10 cellular contexts compared by ENCODE assay signal in the genomic region with DNA sequence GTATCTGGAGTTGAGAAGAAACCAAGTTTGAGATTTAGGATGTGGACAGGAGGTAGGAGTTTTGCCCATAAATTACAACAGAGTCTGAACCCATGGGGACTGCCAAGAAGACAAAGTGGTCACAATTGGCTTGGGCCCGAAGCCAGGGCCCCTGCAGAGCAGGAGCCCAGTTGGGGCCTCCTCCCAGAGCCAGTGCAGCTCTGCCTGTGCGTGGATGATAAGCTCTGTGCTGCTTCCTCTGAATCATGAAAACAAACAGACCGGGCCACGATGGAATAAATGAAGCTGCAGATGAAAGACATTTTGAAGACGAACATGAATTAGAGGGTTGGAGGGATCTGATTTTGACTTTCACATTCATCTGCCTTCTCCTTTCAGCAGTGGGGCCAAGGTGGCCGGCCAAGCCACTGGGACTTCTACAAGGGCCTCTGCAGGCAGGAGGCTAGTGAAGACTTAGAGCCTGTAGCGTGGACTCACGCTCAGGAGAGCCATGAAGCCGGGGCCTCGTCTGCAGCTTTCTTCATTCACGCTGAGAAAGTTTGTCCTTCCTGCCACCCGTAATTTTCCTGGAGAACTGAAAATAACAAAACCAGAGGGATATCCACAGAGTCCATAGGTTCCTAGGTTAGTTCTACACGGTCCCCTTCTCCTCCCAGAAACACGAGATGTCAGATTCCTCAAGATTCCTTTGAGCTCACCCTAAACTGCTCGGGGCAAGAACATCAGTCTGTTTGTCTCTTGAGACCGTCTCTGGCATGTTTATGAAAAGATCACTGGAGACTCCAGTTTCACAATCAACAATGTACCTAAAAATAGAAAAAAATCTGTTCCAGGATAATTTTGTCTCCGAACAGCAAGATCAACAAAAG.
DNase-seq lines count a peak whose midpoint lies in the region; ATAC-seq and TF ChIP-seq lines count a peak whose summit lies in the region.
"Had no signal": no experiment of that assay in that cellular context is flagged by ENCODE, and none has a peak within 500 bp of the region (broad histone marks: within the 10 kb centered on the region; RNA-seq: fewer than 3 reads in every experiment).

No MANE protein-coding gene starts in this region.

- H3K4me3 Mint-ChIP-seq in neural progenitor cell (no peak overlapping the region), immature natural killer cell (no peak overlapping the region)

- DNase-seq in COR-L47 (lab: John Stamatoyannopoulos, UW) (peak; percentile 53), PC-3 (peak; percentile 56), erythroblast (lab: John Stamatoyannopoulos, UW) (peak; percentile 88 to 94), neural progenitor cell (ENCODE audit: low spot score) (no peak), T1000 (lab: John Stamatoyannopoulos, UW) (no peak), immature natural killer cell (no peak)
- DNase-seq: Kasumi-1; stimulated activated CD4-positive, alpha-beta T cell treated with anti-CD3 and anti-CD28 coated beads, Interleukin-2, amount 100 ng/mL, for 24 hours had no signal

- TF ChIP-seq POLR2A in erythroblast (IDR thresholded peaks at IDR 0.05; ENCODE audit: low read length) = no peak

- H3K4me2 ChIP-seq in PC-3 (ENCODE audit: low read length) (peak overlapping the region; percentile 45), neural progenitor cell (no peak overlapping the region)

- no TSS peak for BruUV-seq in PC-3 (replicated peaks; lab: Mats Ljungman, UMichigan)

- no peaks in the 10 kb centered on the region for H3K9me3 ChIP-seq in PC-3 (ENCODE audit: low read length)
- H3K9me3 ChIP-seq in neural progenitor cell (ENCODE audit: low read depth) = no peaks in the 10 kb centered on the region

- H3K79me2 ChIP-seq in PC-3 (ENCODE audit: low read length) = no peaks in the 10 kb centered on the region
- no peaks in the 10 kb centered on the region for H3K79me2 ChIP-seq in neural progenitor cell (ENCODE audit: low read depth)

- H3K36me3 ChIP-seq in PC-3 (ENCODE audit: low read depth, low read length) (no peaks in the 10 kb centered on the region), neural progenitor cell (no peaks in the 10 kb centered on the region)

- H3F3A ChIP-seq in PC-3 (ENCODE audit: low read length, unreplicated experiment) (no peaks in the 10 kb centered on the region), neural progenitor cell (ENCODE audit: low read depth) (no peaks in the 10 kb centered on the region)

- TF ChIP-seq CTCF in PC-3 (conservative IDR thresholded peaks at IDR 0.05; ENCODE audit: low read depth, low read length) (no peak), neural progenitor cell (IDR thresholded peaks at IDR 0.05) (no peak)

- H3K9me2 ChIP-seq in PC-3 (replicated peaks; ENCODE audit: low read length) = no peaks in the 10 kb centered on the region

- no peaks in the 10 kb centered on the region for H3K27me3 ChIP-seq in PC-3 (ENCODE audit: low read length)
- no peaks in the 10 kb centered on the region for H3K27me3 ChIP-seq in neural progenitor cell

- H3K4me1 ChIP-seq in PC-3 (ENCODE audit: insufficient read depth, low read length) (peaks cover 12% of the 10 kb centered on the region), neural progenitor cell (peaks cover 5% of the 10 kb centered on the region)

- H3K27me3 Mint-ChIP-seq in neural progenitor cell (ENCODE audit: insufficient read depth, low read depth) (peaks cover 4% of the 10 kb centered on the region), immature natural killer cell (ENCODE audit: low read depth in 3 of 3) (peaks cover 3 to 7% (median 7%) of the 10 kb centered on the region in 3 donors)

- H2AFZ ChIP-seq in PC-3 (ENCODE audit: low read length) (peak overlapping the region; percentile 68), neural progenitor cell (replicated peaks) (no peak overlapping the region)

- intact Hi-C loops in PC-3 (cut with micrococcal nuclease) = loop anchor here (2.0 to 5.0 kb wide), 2 partner anchors 173 to 455 kb away; partner anchors contain the start of gene BAMBI

- no peaks in the 10 kb centered on the region for H4K20me1 ChIP-seq in PC-3 (ENCODE audit: low read length)
- no peaks in the 10 kb centered on the region for H4K20me1 ChIP-seq in neural progenitor cell (ENCODE audit: low read depth)

- H3K27ac Mint-ChIP-seq in neural progenitor cell (peak overlapping the region; percentile 75), immature natural killer cell (no peak overlapping the region)

- peaks cover 13% of the 10 kb centered on the region for H3K4me1 Mint-ChIP-seq in neural progenitor cell
- no peaks in the 10 kb centered on the region for H3K4me1 Mint-ChIP-seq in immature natural killer cell

- H3K4me3 ChIP-seq in PC-3 (ENCODE audit: low read length) = no peak overlapping the region
- no peak overlapping the region for H3K4me3 ChIP-seq in neural progenitor cell

- CTCF ChIA-PET in PC-3 (lab: Charles Lee) = interaction anchor here (1.1 kb wide), 2 partner anchors 172 to 468 kb away, joined by 3 read pairs; no protein-coding TSS in a partner anchor

- ATAC-seq in PC-3 (peak; percentile 85), GM21515 (IDR thresholded peaks at IDR 0.05; ENCODE audit: unreplicated experiment) (no peak), HG03108 (IDR thresholded peaks at IDR 0.05; ENCODE audit: unreplicated experiment) (no peak)

- peak overlapping the region; percentile 46 for H3K27ac ChIP-seq in PC-3 (ENCODE audit: low read length)
- H3K27ac ChIP-seq in neural progenitor cell = no peak overlapping the region

- H3K9me3 Mint-ChIP-seq in neural progenitor cell = no peaks in the 10 kb centered on the region
- H3K9me3 Mint-ChIP-seq in immature natural killer cell = no peaks in the 10 kb centered on the region

- no peaks in the 10 kb centered on the region for H3K36me3 Mint-ChIP-seq in neural progenitor cell
- no peaks in the 10 kb centered on the region for H3K36me3 Mint-ChIP-seq in immature natural killer cell

- H3K9ac ChIP-seq in PC-3 (ENCODE audit: low read length) = no peak overlapping the region
- no peak overlapping the region for H3K9ac ChIP-seq in neural progenitor cell

- POLR2A ChIA-PET in PC-3 (lab: Charles Lee; ENCODE audit: unreplicated experiment) = no interaction called here

Comparison
In these comparisons a context has a peak if more than half of its experiments do, and no peak if none do; other contexts are left out.
1. DNase-seq: peak in COR-L47 (single experiment), PC-3 (single experiment) and erythroblast (2 of 2); none in neural progenitor cell (single experiment), T1000 (single experiment) and immature natural killer cell (0 of 3).